Comparison of ENCODE assay signal across 18 cellular contexts in genomic region chr17:32493581-32494513, GRCh38. TPM values are rescaled to one million over a fixed set of nuclear protein-coding genes. Genes with fewer than 3 reads are reported as not detected.
DNase-seq lines count a peak whose midpoint lies in the region; ATAC-seq and TF ChIP-seq lines count a peak whose summit lies in the region.
"Had no signal": no experiment of that assay in that cellular context is flagged by ENCODE, and none has a peak within 500 bp of the region (broad histone marks: within the 10 kb centered on the region; RNA-seq: fewer than 3 reads in every experiment).

No MANE protein-coding gene starts in this region.

- H3K36me3 ChIP-seq in spleen = peaks cover 0 to 28% (median 6%) of the 10 kb centered on the region in 6 donors
- no peaks in the 10 kb centered on the region for H3K36me3 ChIP-seq in hepatocyte (replicated peaks; ENCODE audit: insufficient read depth, low read depth)
- H3K36me3 ChIP-seq: suprapubic skin, uterus had no signal

- peak overlapping the region; percentile 38 for H3K4me3 Mint-ChIP-seq in activated naive CD4-positive, alpha-beta T cell treated with anti-CD3 and anti-CD28 coated beads for 36 hours
- H3K4me3 Mint-ChIP-seq in dendritic cell treated with granulocyte-macrophage colony-stimulating factor and Interleukin-4, amounts not matched to agents 40 ng/mL and 50 ng/mL, for 4 days = peak overlapping the region; percentile 26

- H3K9me2 ChIP-seq in hepatocyte (replicated peaks; ENCODE audit: insufficient read depth) = no peaks in the 10 kb centered on the region

- 84 to 90% (median 86%) methylated on average over 23 to 26 of the region's 26 CpGs for WGBS in spleen, 5 donors
- WGBS in hepatocyte (ENCODE audit: low lambda C conversion rate, missing lambda C conversion rate) = 92% methylated on average over 20 of the region's 26 CpGs

- H3K27me3 Mint-ChIP-seq in activated naive CD4-positive, alpha-beta T cell treated with anti-CD3 and anti-CD28 coated beads for 36 hours (ENCODE audit: low read depth) = no peaks in the 10 kb centered on the region
- peaks cover 6% of the 10 kb centered on the region for H3K27me3 Mint-ChIP-seq in dendritic cell treated with granulocyte-macrophage colony-stimulating factor and Interleukin-4, amounts not matched to agents 40 ng/mL and 50 ng/mL, for 4 days
- H3K27me3 Mint-ChIP-seq: T-helper 17 cell had no signal

- DNase-seq in activated naive CD4-positive, alpha-beta T cell treated with anti-CD3 and anti-CD28 coated beads for 36 hours = no peak
- no peak for DNase-seq in activated naive CD4-positive, alpha-beta T cell treated with anti-CD3 and anti-CD28 coated beads, Interleukin-2, amount 50 U/mL, for 72 hours (ENCODE audit: low spot score in 2 of 2)
- peak; percentile 47 for DNase-seq in NCI-H69 (lab: John Stamatoyannopoulos, UW)
- DNase-seq in spleen = peak; percentile 80
- DNase-seq in effector CD4-positive, alpha-beta T cell = no peak
- no peak for DNase-seq in DMS79 treated with DMSO at 0.1 percent for 48 hours (lab: John Stamatoyannopoulos, UW)
- no peak for DNase-seq in hepatocyte (ENCODE audit: low spot score)
- DNase-seq: NCI-H1048, NCI-H187, psoas muscle, T-helper 17 cell, uterus had no signal

- H3K9me3 Mint-ChIP-seq in activated naive CD4-positive, alpha-beta T cell treated with anti-CD3 and anti-CD28 coated beads for 36 hours = no peaks in the 10 kb centered on the region
- no peaks in the 10 kb centered on the region for H3K9me3 Mint-ChIP-seq in activated naive CD4-positive, alpha-beta T cell treated with anti-CD3 and anti-CD28 coated beads, Interleukin-2, amount 50 U/mL, for 72 hours
- no peaks in the 10 kb centered on the region for H3K9me3 Mint-ChIP-seq in dendritic cell treated with granulocyte-macrophage colony-stimulating factor and Interleukin-4, amounts not matched to agents 40 ng/mL and 50 ng/mL, for 4 days

- H3K27me3 ChIP-seq in spleen (replicated peaks in 1 of 7) = no peaks in the 10 kb centered on the region
- H3K27me3 ChIP-seq in hepatocyte = no peaks in the 10 kb centered on the region
- H3K27me3 ChIP-seq: gastroesophageal sphincter, suprapubic skin, uterus had no signal

- H3K9me3 ChIP-seq in spleen (no peaks in the 10 kb centered on the region), hepatocyte (ENCODE audit: low read depth) (no peaks in the 10 kb centered on the region)
- H3K9me3 ChIP-seq: gastroesophageal sphincter, psoas muscle, suprapubic skin, uterus had no signal

- TF ChIP-seq POLR2A in spleen (IDR thresholded peaks at IDR 0.05) = no peak

- no peak overlapping the region for H3K4me2 ChIP-seq in hepatocyte

- no peak overlapping the region for H2AFZ ChIP-seq in hepatocyte

- H3K27ac ChIP-seq in spleen (peak overlapping the region in 5 of 8 donors; percentile 73 to 92 (median 88)), hepatocyte (no peak overlapping the region)
- H3K27ac ChIP-seq: gastroesophageal sphincter, suprapubic skin, uterus had no signal

- no peak for TF ChIP-seq CTCF in spleen (IDR thresholded peaks at IDR 0.05 in 8 of 11, conservative IDR thresholded peaks at IDR 0.05 in 3 of 11)
- TF ChIP-seq CTCF in hepatocyte (IDR thresholded peaks at IDR 0.05; ENCODE audit: poor library complexity) = no peak

- peaks cover 45 to 89% (median 75%) of the 10 kb centered on the region in 6 donors for H3K4me1 ChIP-seq in spleen
- H3K4me1 ChIP-seq in hepatocyte (ENCODE audit: insufficient read depth) = no peaks in the 10 kb centered on the region

- no peak for ATAC-seq in activated naive CD4-positive, alpha-beta T cell treated with anti-CD3 and anti-CD28 coated beads, Interleukin-2, amount 50 U/mL, for 72 hours
- ATAC-seq: gastroesophageal sphincter, HCT116, HepG2, T-helper 17 cell had no signal

- no peaks in the 10 kb centered on the region for H3K79me2 ChIP-seq in hepatocyte

- CTCF ChIA-PET in activated naive CD4-positive, alpha-beta T cell treated with anti-CD3 and anti-CD28 coated beads for 36 hours (lab: Charles Lee) = no interaction called here

- H4K20me1 ChIP-seq in hepatocyte (ENCODE audit: insufficient read depth, poor library complexity, severe bottlenecking) = no peaks in the 10 kb centered on the region

- H3K4me3 ChIP-seq in spleen = no peak overlapping the region
- no peak overlapping the region for H3K4me3 ChIP-seq in hepatocyte
- H3K4me3 ChIP-seq: coronary artery, gastroesophageal sphincter, suprapubic skin, uterus had no signal

- intact Hi-C loops in activated naive CD4-positive, alpha-beta T cell treated with anti-CD3 and anti-CD28 coated beads for 36 hours (cut with micrococcal nuclease) = loop anchor here (2.0 kb wide), 1 partner anchor 59 kb away; no protein-coding TSS in a partner anchor
- intact Hi-C loops in dendritic cell treated with granulocyte-macrophage colony-stimulating factor and Interleukin-4, amounts not matched to agents 40 ng/mL and 50 ng/mL, for 4 days (cut with micrococcal nuclease) = no loop called here
- intact Hi-C loops in spleen (cut with DNase I; ENCODE audit: low total_unique reads) = no loop called here

- peaks cover 60% of the 10 kb centered on the region for H3K4me1 Mint-ChIP-seq in activated naive CD4-positive, alpha-beta T cell treated with anti-CD3 and anti-CD28 coated beads for 36 hours (ENCODE audit: low read depth)
- H3K4me1 Mint-ChIP-seq in dendritic cell treated with granulocyte-macrophage colony-stimulating factor and Interleukin-4, amounts not matched to agents 40 ng/mL and 50 ng/mL, for 4 days (ENCODE audit: low read depth) = peaks cover 58% of the 10 kb centered on the region

- no peak overlapping the region for H3K27ac Mint-ChIP-seq in activated naive CD4-positive, alpha-beta T cell treated with anti-CD3 and anti-CD28 coated beads for 36 hours
- H3K27ac Mint-ChIP-seq in activated naive CD4-positive, alpha-beta T cell treated with anti-CD3 and anti-CD28 coated beads, Interleukin-2, amount 50 U/mL, for 72 hours = peak overlapping the region in 1 of 2 donors; percentile 68
- no peak overlapping the region for H3K27ac Mint-ChIP-seq in dendritic cell treated with granulocyte-macrophage colony-stimulating factor and Interleukin-4, amounts not matched to agents 40 ng/mL and 50 ng/mL, for 4 days

- H3K36me3 Mint-ChIP-seq in activated naive CD4-positive, alpha-beta T cell treated with anti-CD3 and anti-CD28 coated beads for 36 hours (ENCODE audit: low read depth) = peaks cover 30% of the 10 kb centered on the region
- H3K36me3 Mint-ChIP-seq in activated naive CD4-positive, alpha-beta T cell treated with anti-CD3 and anti-CD28 coated beads, Interleukin-2, amount 50 U/mL, for 72 hours = peaks cover 16% of the 10 kb centered on the region in 2 donors
- H3K36me3 Mint-ChIP-seq in dendritic cell treated with granulocyte-macrophage colony-stimulating factor and Interleukin-4, amounts not matched to agents 40 ng/mL and 50 ng/mL, for 4 days (ENCODE audit: low read depth) = no peaks in the 10 kb centered on the region

RNA-seq across cellular contexts. Expression of gene CDK5R1, which starts 7.1 kb away (rescaled TPM):
- 10 to 100 TPM; 50.6 to 52.1 TPM for total RNA-seq in activated naive CD4-positive, alpha-beta T cell treated with anti-CD3 and anti-CD28 coated beads for 36 hours
- 10 to 100 TPM; 12.4 to 15.6 TPM for total RNA-seq in activated naive CD4-positive, alpha-beta T cell treated with anti-CD3 and anti-CD28 coated beads, Interleukin-2, amount 50 U/mL, for 72 hours
- total RNA-seq in spleen (10 to 100 TPM; 13.0 to 28.2 (median 20.3) TPM), hepatocyte (1.1 and 1.3 TPM in 2 replicates)
- polyA plus RNA-seq in spleen (10 to 100 TPM; 13.5 to 26.3 (median 13.6) TPM), hepatocyte (0.80 and 1.0 TPM in 2 replicates)

RNA-seq across cellular contexts. Expression of gene PSMD11, which starts 49.5 kb away (rescaled TPM):
- total RNA-seq in activated naive CD4-positive, alpha-beta T cell treated with anti-CD3 and anti-CD28 coated beads for 36 hours = 100 to 1,000 TPM; 132 to 145 TPM
- total RNA-seq in activated naive CD4-positive, alpha-beta T cell treated with anti-CD3 and anti-CD28 coated beads, Interleukin-2, amount 50 U/mL, for 72 hours = 100 to 1,000 TPM; 119 to 162 TPM
- total RNA-seq in spleen = 10 to 100 TPM; 43.0 to 84.8 (median 68.9) TPM
- 10 to 100 TPM; 28.0 to 35.2 (median 35.1) TPM for polyA plus RNA-seq in spleen
- total RNA-seq in hepatocyte = 61.6 and 62.0 TPM in 2 replicates
- polyA plus RNA-seq in hepatocyte = 141 and 145 TPM in 2 replicates

Comparison
In these comparisons a context has a peak if more than half of its experiments do, and no peak if none do; other contexts are left out.
1. DNase-seq: peak in NCI-H69 (single experiment) and spleen (single experiment); none in activated naive CD4-positive, alpha-beta T cell treated with anti-CD3 and anti-CD28 coated beads for 36 hours (single experiment), activated naive CD4-positive, alpha-beta T cell treated with anti-CD3 and anti-CD28 coated beads, Interleukin-2, amount 50 U/mL, for 72 hours (0 of 2), effector CD4-positive, alpha-beta T cell (single experiment), DMS79 treated with DMSO at 0.1 percent for 48 hours (single experiment) and hepatocyte (single experiment).